Comparison of ENCODE assay signal across 1 cellular context in genomic region chr15:40930430-40931299, GRCh38.
TF ChIP-seq lines count a peak whose summit lies in the region.

No MANE protein-coding gene starts in this region.

TF ChIP-seq in IMR-90, 13 proteins besides CTCF, POLR2A, EP300 and RAD21:
- peak; percentile 32; the same call in 1 of the 2 replicates for TF ChIP-seq SMC3 (IDR thresholded peaks at IDR 0.05; ENCODE audit: low read depth, low read length)
- no peak for TF ChIP-seq FOS (IDR thresholded peaks at IDR 0.05; ENCODE audit: low read depth, low read length)
- no peak for TF ChIP-seq RCOR1 (IDR thresholded peaks at IDR 0.05; ENCODE audit: insufficient replicate concordance, low read length)
- no peak for TF ChIP-seq MAFK (IDR thresholded peaks at IDR 0.05; ENCODE audit: low read depth, low read length)
TF ChIP-seq in IMR-90: peak in this region for 1.
